ENCODE assay signal across 31 cellular contexts in genomic region chr2:239000089-239000488, GRCh38.
"Had no signal": no experiment of that assay in that cellular context is flagged by ENCODE, and none has a peak within 500 bp of the region (broad histone marks: within the 10 kb centered on the region; RNA-seq: fewer than 3 reads in every experiment).

No MANE protein-coding gene starts in this region.

- H3K9ac ChIP-seq: KMS-11 had no signal

- H3K27ac ChIP-seq: brain microvascular endothelial cell, cardiac muscle cell, KMS-11, Peyer's patch, WERI-Rb-1 had no signal

- H3K4me1 ChIP-seq: Peyer's patch had no signal

- H3K9me3 ChIP-seq: Peyer's patch had no signal

- ATAC-seq: PC-3 had no signal

- H3K4me2 ChIP-seq: KMS-11 had no signal

- H3K4me3 ChIP-seq: cardiac muscle cell, Peyer's patch had no signal

- DNase-seq: activated CD4-positive, alpha-beta memory T cell treated with anti-CD3 and anti-CD28 coated beads, Interleukin-2, amount 10 ng/mL, durations not matched to agents 7 days and 5 days; activated CD4-positive, alpha-beta T cell treated with anti-CD3 and anti-CD28 coated beads for 1 hour; activated CD4-positive, alpha-beta T cell treated with anti-CD3 and anti-CD28 coated beads for 48 hours; activated CD4-positive, CD25-positive, alpha-beta regulatory T cell; activated gamma-delta T cell treated with Interleukin-2 at 50 U/mL for 16 hours; activated naive CD4-positive, alpha-beta T cell treated with anti-CD3 and anti-CD28 coated beads, Interleukin-2, amount 50 U/mL, for 16 hours; activated naive CD8-positive, alpha-beta T cell treated with anti-CD3 and anti-CD28 coated beads for 36 hours; activated T-cell treated with anti-CD3 and anti-CD28 coated beads, Interleukin-2, amount 50 U/mL, for 24 hours; amniotic stem cell; aorta; brain microvascular endothelial cell; MM.1S; MV-4-11; NCI-H1092 treated with DMSO at 0.1 percent for 48 hours; NCI-H1417; NCI-H146; NCI-H187; NCI-H2029 treated with DMSO at 0.1 percent for 48 hours; NCI-H2107; NCI-H2171; NCI-H510A; NCI-H748 treated with DMSO at 0.1 percent for 48 hours; NK-92 treated with Interleukin-12 subunit alpha and Interleukin-12 subunit beta, amount 100 ng/mL, for 24 hours; PC-3; RPMI8226; SHP77 treated with DMSO at 0.1 percent for 48 hours; T1000; WERI-Rb-1 had no signal

- H3K27me3 ChIP-seq: brain microvascular endothelial cell, cardiac muscle cell, Peyer's patch had no signal

- H3K36me3 ChIP-seq: brain microvascular endothelial cell, cardiac muscle cell, Peyer's patch, WERI-Rb-1 had no signal
